In the genomic region with DNA sequence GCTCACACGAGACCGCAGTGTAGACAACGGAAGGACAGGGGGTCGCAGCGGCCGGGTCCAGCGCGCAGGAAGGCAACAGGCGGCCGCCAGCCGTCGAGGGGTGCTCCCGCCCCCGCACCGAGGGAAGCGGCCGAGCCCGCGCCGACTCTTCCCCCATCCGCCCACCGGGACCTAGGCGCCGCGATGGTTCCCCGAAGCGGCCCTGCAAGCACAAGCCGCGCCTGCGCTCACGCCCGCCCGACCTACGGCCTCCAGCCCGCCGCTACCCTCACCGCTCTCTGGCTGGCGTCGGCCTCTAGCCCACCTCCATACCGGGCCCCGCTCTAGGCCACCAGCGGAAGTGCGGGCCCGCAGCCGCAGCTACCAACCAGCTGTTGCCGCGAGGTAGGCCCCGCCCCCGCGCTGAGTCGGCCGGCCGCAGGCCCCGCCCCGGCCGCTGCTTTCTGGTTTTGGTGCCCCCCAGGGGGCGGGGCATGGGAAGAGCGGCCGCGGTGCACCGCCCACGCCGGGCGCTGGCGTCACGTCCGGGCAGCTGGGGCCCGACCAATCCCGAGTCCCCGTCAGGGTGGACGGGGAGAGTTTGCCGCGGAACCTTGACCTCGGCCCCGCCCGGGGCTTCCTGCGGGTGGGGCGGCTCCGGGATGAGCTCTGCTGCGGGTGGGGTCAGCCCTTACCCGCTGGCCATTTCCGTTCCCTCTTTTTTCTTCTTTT, we compare ENCODE assay signal across 8 cellular contexts. TPM values are rescaled to one million over a fixed set of nuclear protein-coding genes. Genes with fewer than 3 reads are reported as not detected.
DNase-seq lines count a peak whose midpoint lies in the region; ATAC-seq, FAIRE-seq and TF ChIP-seq lines count a peak whose summit lies in the region.

SETX (minus strand) TSS at position 342 of the 711 bp plus-strand sequence. CDS start 5,558 bp downstream, outside the sequence.

- H3K9me3 ChIP-seq in Caco-2 = no peaks in the 10 kb centered on the region
- no peaks in the 10 kb centered on the region for H3K9me3 ChIP-seq in effector memory CD4-positive, alpha-beta T cell (ENCODE audit: control insufficient read depth, low read length)

- no peaks in the 10 kb centered on the region for H3K4me1 ChIP-seq in Caco-2
- H3K4me1 ChIP-seq in effector memory CD4-positive, alpha-beta T cell (ENCODE audit: control insufficient read depth, insufficient read depth, low read length, poor library complexity, severe bottlenecking) = peaks cover 36% of the 10 kb centered on the region

- peak within 1 kb of the TSS; percentile 94 for H3K27ac ChIP-seq in effector memory CD4-positive, alpha-beta T cell (ENCODE audit: insufficient read depth, low read length, poor library complexity, severe bottlenecking)

- H3K36me3 Mint-ChIP-seq in Caco-2 (ENCODE audit: insufficient read depth, unreplicated experiment) = peaks cover 37% of the 10 kb centered on the region

- peak within 1 kb of the TSS; percentile 84 for H3K4me3 Mint-ChIP-seq in Caco-2 (ENCODE audit: unreplicated experiment)

- peak; percentile 97 for DNase-seq in Caco-2
- peak; percentile 97 for DNase-seq in HTR-8/SVneo (ENCODE audit: insufficient read length, low spot score)
- DNase-seq in NOMO-1 treated with DMSO at 0.1 percent for 48 hours (lab: John Stamatoyannopoulos, UW; ENCODE audit: unreplicated experiment) = peak; percentile 97
- DNase-seq in activated CD8-positive, alpha-beta memory T cell treated with anti-CD3 and anti-CD28 coated beads for 4 hours (ENCODE audit: low read depth in 2 of 2) = peak; percentile 94 to 96
- peak; percentile 91 to 94 (median 92) for DNase-seq in effector memory CD4-positive, alpha-beta T cell
- peak; percentile 99 for DNase-seq in medulla oblongata (ENCODE audit: extremely low spot score)
- DNase-seq in stimulated activated CD4-positive, alpha-beta T cell treated with anti-CD3 and anti-CD28 coated beads, TNF-alpha, amount 100 ng/mL, for 48 hours (ENCODE audit: low read depth in 3 of 3) = peak; percentile 92 to 96 (median 95)

- ATAC-seq in GM21381 (IDR thresholded peaks at IDR 0.05; ENCODE audit: unreplicated experiment) = peak; percentile 85

- H3K27me3 ChIP-seq in Caco-2 (replicated peaks; ENCODE audit: control insufficient read depth, insufficient read depth, low read length) = no peaks in the 10 kb centered on the region
- no peaks in the 10 kb centered on the region for H3K27me3 ChIP-seq in effector memory CD4-positive, alpha-beta T cell (replicated peaks; ENCODE audit: control insufficient read depth, insufficient read depth, low read length, poor library complexity, severe bottlenecking)

- H3K27ac Mint-ChIP-seq in Caco-2 (ENCODE audit: unreplicated experiment) = peak within 1 kb of the TSS; percentile 93

- peak; percentile 36 for FAIRE-seq in HTR-8/SVneo (lab: Jason Lieb, UNC)

- intact Hi-C loops in Caco-2 (cut with micrococcal nuclease; ENCODE audit: unreplicated experiment) = no loop called here

- H3K4me1 Mint-ChIP-seq in Caco-2 (ENCODE audit: low read depth, unreplicated experiment) = peaks cover 11% of the 10 kb centered on the region

- POLR2A ChIA-PET in Caco-2 (lab: Charles Lee) = interaction anchor here (0.6 to 0.8 kb wide), 7 partner anchors 43 to 1530 kb away, joined by 3 to 8 read pairs (median 3); no protein-coding TSS in a partner anchor

- H3K9me3 Mint-ChIP-seq in Caco-2 (ENCODE audit: unreplicated experiment) = no peaks in the 10 kb centered on the region

- H3K4me3 ChIP-seq in Caco-2 (ENCODE audit: low read depth, low read length) = peak within 1 kb of the TSS; percentile 100
- H3K4me3 ChIP-seq in effector memory CD4-positive, alpha-beta T cell (ENCODE audit: insufficient read depth, low read depth, low read length, poor library complexity, severe bottlenecking) = peak within 1 kb of the TSS; percentile 76

- H3K36me3 ChIP-seq in Caco-2 (ENCODE audit: control insufficient read depth, insufficient read depth, low read length) = peaks cover 1% of the 10 kb centered on the region; the same call in 1 of the 2 replicates
- H3K36me3 ChIP-seq in effector memory CD4-positive, alpha-beta T cell (ENCODE audit: control insufficient read depth, insufficient read depth, low read length) = peaks cover 15% of the 10 kb centered on the region

- no peaks in the 10 kb centered on the region for H3K27me3 Mint-ChIP-seq in Caco-2 (ENCODE audit: insufficient read depth, unreplicated experiment)

- BruUV-seq in Caco-2 (replicated peaks; lab: Mats Ljungman, UMichigan) = no TSS peak

- no peak for TF ChIP-seq CTCF in Caco-2 (IDR thresholded peaks at IDR 0.05; ENCODE audit: insufficient read depth in 1 of 2, low read depth in 1 of 2, low read length in 1 of 2, severe bottlenecking in 1 of 2, unreplicated experiment in 1 of 2)

- CTCF ChIA-PET in Caco-2 (lab: Charles Lee) = interaction anchor here (0.6 to 1.0 kb wide), 5 partner anchors 69 to 763 kb away, joined by 3 to 8 read pairs (median 3); no protein-coding TSS in a partner anchor

RNA-seq across cellular contexts. Expression of gene SETX, which starts in this region (rescaled TPM):
- 31.1 and 32.1 TPM in 2 replicates for total RNA-seq in Caco-2 (2022)

Comparison
In these comparisons a context has a peak if more than half of its experiments do, and no peak if none do; other contexts are left out.
1. Peak in every context shown above with its lines: DNase-seq, ATAC-seq, H3K4me3 ChIP-seq and H3K27ac ChIP-seq.